In genomic region chr7:30154111-30154587, GRCh38 we compare ENCODE assay signal across 20 cellular contexts.
"Had no signal": no experiment of that assay in that cellular context is flagged by ENCODE, and none has a peak within 500 bp of the region (broad histone marks: within the 10 kb centered on the region; RNA-seq: fewer than 3 reads in every experiment).

No MANE protein-coding gene starts in this region.

- ATAC-seq: left cardiac atrium; left ventricle myocardium superior; naive thymus-derived CD4-positive, alpha-beta T cell had no signal

- H3K9me3 ChIP-seq: esophagus muscularis mucosa, neutrophil, right atrium auricular region, sigmoid colon, stomach, thoracic aorta, transverse colon had no signal

- H3K4me1 ChIP-seq: right atrium auricular region had no signal

- H3K36me3 ChIP-seq: transverse colon had no signal

- DNase-seq: cortex of kidney; effector memory CD4-positive, alpha-beta T cell; kidney; left cardiac atrium; left ventricle myocardium superior; mesendoderm; naive thymus-derived CD4-positive, alpha-beta T cell; nephron progenitor cell; sigmoid colon; stimulated activated CD4-positive, alpha-beta T cell treated with anti-CD3 and anti-CD28 coated beads, Interleukin-12 subunit alpha, Interleukin-12 subunit beta, amount 100 ng/mL, for 4 hours; stimulated activated naive CD4-positive, alpha-beta T cell; stomach; substantia nigra; transverse colon had no signal

- H3K4me3 ChIP-seq: esophagus muscularis mucosa, lung, right atrium auricular region, sigmoid colon, skin epidermis, stomach, thoracic aorta, transverse colon had no signal
